Comparison of ENCODE assay signal across 1 cellular context in the genomic region with DNA sequence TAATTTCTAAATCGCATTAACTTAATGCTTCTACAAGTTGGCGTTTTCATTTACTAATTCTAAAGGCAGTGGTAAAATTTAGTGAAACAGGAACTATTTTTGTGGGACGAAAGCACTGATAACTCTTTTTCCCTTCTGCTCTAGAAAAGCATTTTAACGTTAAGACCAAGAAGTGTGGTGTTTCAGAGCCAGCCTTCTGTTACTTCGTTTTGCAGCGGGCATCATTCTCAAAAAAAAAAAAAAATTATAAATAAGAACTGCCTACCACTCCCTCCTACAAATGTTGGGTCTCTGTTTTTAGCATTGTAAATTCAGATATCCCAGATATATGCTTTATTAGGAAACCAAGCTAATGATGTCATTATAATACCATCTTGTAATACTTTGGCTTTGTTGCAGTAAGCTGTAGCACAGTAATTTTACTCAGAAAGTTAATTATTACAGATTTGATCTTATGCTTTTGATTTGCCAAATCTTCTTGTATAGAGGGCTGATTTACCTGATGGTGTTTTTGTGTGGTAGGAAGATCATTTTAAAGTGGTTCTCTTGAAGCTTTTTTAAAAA.
TF ChIP-seq lines count a peak whose summit lies in the region.

No MANE protein-coding gene starts in this region.

TF ChIP-seq in HepG2, 621 proteins besides CTCF, POLR2A, EP300 and RAD21:
- TF ChIP-seq, protein P1, sequence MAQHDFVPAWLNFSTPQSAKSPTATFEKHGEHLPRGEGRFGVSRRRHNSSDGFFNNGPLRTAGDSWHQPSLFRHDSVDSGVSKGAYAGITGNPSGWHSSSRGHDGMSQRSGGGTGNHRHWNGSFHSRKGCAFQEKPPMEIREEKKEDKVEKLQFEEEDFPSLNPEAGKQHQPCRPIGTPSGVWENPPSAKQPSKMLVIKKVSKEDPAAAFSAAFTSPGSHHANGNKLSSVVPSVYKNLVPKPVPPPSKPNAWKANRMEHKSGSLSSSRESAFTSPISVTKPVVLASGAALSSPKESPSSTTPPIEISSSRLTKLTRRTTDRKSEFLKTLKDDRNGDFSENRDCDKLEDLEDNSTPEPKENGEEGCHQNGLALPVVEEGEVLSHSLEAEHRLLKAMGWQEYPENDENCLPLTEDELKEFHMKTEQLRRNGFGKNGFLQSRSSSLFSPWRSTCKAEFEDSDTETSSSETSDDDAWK (CRISPR knock-in tag; IDR thresholded peaks at IDR 0.05): no peak
- peak; percentile 21; the same call in 1 of the 2 replicates for TF ChIP-seq CREB1 (IDR thresholded peaks at IDR 0.05)
- TF ChIP-seq CREB1 (CRISPR knock-in tag; IDR thresholded peaks at IDR 0.05): no peak
- TF ChIP-seq NCOA1 (CRISPR knock-in tag; IDR thresholded peaks at IDR 0.05): no peak
- TF ChIP-seq ATF7 (IDR thresholded peaks at IDR 0.05): peak; percentile 78
- no peak for TF ChIP-seq ATF7 (CRISPR knock-in tag; IDR thresholded peaks at IDR 0.05)
- TF ChIP-seq, protein P2, sequence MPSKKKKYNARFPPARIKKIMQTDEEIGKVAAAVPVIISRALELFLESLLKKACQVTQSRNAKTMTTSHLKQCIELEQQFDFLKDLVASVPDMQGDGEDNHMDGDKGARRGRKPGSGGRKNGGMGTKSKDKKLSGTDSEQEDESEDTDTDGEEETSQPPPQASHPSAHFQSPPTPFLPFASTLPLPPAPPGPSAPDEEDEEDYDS (CRISPR knock-in tag; IDR thresholded peaks at IDR 0.05): no peak
